8 cellular contexts compared by ENCODE assay signal in genomic region chr3:33453331-33453761, GRCh38.
"Had no signal": no experiment of that assay in that cellular context is flagged by ENCODE, and none has a peak within 500 bp of the region (broad histone marks: within the 10 kb centered on the region; RNA-seq: fewer than 3 reads in every experiment).

No MANE protein-coding gene starts in this region.

- DNase-seq: GM23248, GOT3, H9, HCEC 1CT, IMR-90, KBM-7 had no signal

- H3K27ac ChIP-seq: GM23248 had no signal

- FAIRE-seq: H54, HTR-8/SVneo had no signal

- H3K4me3 ChIP-seq: GM23248 had no signal
